ENCODE assay signal across 1 cellular context in the genomic region with DNA sequence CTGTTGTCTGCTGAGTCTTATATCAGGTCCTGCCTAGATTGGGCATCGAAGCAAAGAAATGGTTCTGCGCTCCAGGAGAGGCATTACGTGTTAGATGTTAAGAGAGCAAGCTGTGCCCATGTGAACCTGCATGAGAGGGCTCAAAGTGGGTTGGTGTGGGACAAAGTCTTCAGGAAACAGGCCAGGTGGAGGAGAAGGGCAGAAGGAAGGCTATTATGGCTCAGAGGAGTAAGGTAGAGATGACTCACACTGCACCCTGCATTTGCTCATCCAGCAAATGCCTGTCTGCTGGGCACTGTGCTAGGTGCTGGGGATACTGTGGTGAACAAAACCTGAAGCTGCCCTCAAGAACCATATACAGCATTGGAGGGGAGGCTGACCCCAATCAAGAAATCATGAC.
TF ChIP-seq lines count a peak whose summit lies in the region.

No MANE protein-coding gene starts in this region.

TF ChIP-seq in SK-N-SH, 30 proteins besides CTCF, POLR2A, EP300 and RAD21:
- TF ChIP-seq, protein P1, sequence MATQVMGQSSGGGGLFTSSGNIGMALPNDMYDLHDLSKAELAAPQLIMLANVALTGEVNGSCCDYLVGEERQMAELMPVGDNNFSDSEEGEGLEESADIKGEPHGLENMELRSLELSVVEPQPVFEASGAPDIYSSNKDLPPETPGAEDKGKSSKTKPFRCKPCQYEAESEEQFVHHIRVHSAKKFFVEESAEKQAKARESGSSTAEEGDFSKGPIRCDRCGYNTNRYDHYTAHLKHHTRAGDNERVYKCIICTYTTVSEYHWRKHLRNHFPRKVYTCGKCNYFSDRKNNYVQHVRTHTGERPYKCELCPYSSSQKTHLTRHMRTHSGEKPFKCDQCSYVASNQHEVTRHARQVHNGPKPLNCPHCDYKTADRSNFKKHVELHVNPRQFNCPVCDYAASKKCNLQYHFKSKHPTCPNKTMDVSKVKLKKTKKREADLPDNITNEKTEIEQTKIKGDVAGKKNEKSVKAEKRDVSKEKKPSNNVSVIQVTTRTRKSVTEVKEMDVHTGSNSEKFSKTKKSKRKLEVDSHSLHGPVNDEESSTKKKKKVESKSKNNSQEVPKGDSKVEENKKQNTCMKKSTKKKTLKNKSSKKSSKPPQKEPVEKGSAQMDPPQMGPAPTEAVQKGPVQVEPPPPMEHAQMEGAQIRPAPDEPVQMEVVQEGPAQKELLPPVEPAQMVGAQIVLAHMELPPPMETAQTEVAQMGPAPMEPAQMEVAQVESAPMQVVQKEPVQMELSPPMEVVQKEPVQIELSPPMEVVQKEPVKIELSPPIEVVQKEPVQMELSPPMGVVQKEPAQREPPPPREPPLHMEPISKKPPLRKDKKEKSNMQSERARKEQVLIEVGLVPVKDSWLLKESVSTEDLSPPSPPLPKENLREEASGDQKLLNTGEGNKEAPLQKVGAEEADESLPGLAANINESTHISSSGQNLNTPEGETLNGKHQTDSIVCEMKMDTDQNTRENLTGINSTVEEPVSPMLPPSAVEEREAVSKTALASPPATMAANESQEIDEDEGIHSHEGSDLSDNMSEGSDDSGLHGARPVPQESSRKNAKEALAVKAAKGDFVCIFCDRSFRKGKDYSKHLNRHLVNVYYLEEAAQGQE (IDR thresholded peaks at IDR 0.05; ENCODE audit: low read depth, low read length): no peak
- TF ChIP-seq POLR2AphosphoS5 (IDR thresholded peaks at IDR 0.05; ENCODE audit: low read depth, low read length): no peak
- no peak for TF ChIP-seq SMC3 (IDR thresholded peaks at IDR 0.05; ENCODE audit: low read depth, low read length)
- TF ChIP-seq ZBTB33 (IDR thresholded peaks at IDR 0.05; ENCODE audit: borderline replicate concordance, low read depth): no peak
- no peak for TF ChIP-seq MEF2A (IDR thresholded peaks at IDR 0.05; ENCODE audit: borderline replicate concordance, low read depth)
- TF ChIP-seq FOXM1 (IDR thresholded peaks at IDR 0.05; ENCODE audit: low read depth): no peak
- TF ChIP-seq, protein P2, sequence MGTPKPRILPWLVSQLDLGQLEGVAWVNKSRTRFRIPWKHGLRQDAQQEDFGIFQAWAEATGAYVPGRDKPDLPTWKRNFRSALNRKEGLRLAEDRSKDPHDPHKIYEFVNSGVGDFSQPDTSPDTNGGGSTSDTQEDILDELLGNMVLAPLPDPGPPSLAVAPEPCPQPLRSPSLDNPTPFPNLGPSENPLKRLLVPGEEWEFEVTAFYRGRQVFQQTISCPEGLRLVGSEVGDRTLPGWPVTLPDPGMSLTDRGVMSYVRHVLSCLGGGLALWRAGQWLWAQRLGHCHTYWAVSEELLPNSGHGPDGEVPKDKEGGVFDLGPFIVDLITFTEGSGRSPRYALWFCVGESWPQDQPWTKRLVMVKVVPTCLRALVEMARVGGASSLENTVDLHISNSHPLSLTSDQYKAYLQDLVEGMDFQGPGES (IDR thresholded peaks at IDR 0.05; ENCODE audit: low read depth, low read length): no peak
- no peak for TF ChIP-seq MAX (IDR thresholded peaks at IDR 0.05; ENCODE audit: low read depth)
- TF ChIP-seq SIN3A (IDR thresholded peaks at IDR 0.05; ENCODE audit: borderline replicate concordance, low read depth, low read length): no peak
- TF ChIP-seq GATA2 (CRISPR knock-in tag; IDR thresholded peaks at IDR 0.05): no peak
